Comparison of ENCODE assay signal across 11 cellular contexts in the genomic region with DNA sequence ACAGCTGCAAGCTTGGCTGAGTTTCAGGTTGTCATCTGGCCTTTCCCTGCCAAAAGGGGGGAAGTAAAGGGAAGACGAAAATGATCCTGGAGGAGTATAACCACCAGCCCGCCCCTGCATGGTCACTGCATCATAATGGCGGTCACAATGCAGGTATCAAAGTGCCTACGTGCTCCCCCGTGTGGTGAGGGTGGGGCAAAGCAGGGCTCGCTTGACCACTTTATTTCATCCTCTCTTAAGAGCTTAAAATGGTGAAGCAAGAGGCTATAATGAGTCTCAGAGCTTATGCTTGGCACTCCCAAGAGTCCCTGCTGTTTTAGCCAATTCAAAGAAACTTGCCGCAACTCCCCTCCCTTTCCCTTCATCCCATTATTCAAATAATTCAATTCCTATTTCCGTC.
DNase-seq lines count a peak whose midpoint lies in the region; ATAC-seq and TF ChIP-seq lines count a peak whose summit lies in the region.
"Had no signal": no experiment of that assay in that cellular context is flagged by ENCODE, and none has a peak within 500 bp of the region (broad histone marks: within the 10 kb centered on the region; RNA-seq: fewer than 3 reads in every experiment).

No MANE protein-coding gene starts in this region.

- CTCF ChIA-PET in activated CD4-positive, alpha-beta memory T cell treated with anti-CD3 and anti-CD28 coated beads, Interleukin-2, amount 10 ng/mL, durations not matched to agents 7 days and 5 days (lab: Charles Lee), result interaction anchor here (0.8 kb wide), 1 partner anchor 26 kb away, joined by 3 read pairs; no protein-coding TSS in a partner anchor

- H3K27ac ChIP-seq in OCI-LY1 (ENCODE audit: low read depth, low read length, poor library complexity, severe bottlenecking), result no peak overlapping the region

- no peak overlapping the region for H3K27ac Mint-ChIP-seq in activated CD4-positive, alpha-beta memory T cell treated with anti-CD3 and anti-CD28 coated beads, Interleukin-2, amount 10 ng/mL, durations not matched to agents 7 days and 5 days
- H3K27ac Mint-ChIP-seq in stimulated activated memory B cell treated with anti-CD40 and anti-IgM and Interleukin-4, amounts not matched to agents 10 μg/mL and 1 μg/mL and 100 μg/mL, for 72 hours, result no peak overlapping the region

- ATAC-seq in GM19023 (IDR thresholded peaks at IDR 0.05; ENCODE audit: unreplicated experiment), result peak; percentile 73
- no peak for ATAC-seq in stimulated activated memory B cell treated with anti-CD40 and anti-IgM and Interleukin-4, amounts not matched to agents 10 μg/mL and 1 μg/mL and 100 μg/mL, for 72 hours

- no peak overlapping the region for H2AFZ ChIP-seq in OCI-LY1 (ENCODE audit: low read length)

- no peaks in the 10 kb centered on the region for H3K9me2 ChIP-seq in OCI-LY1 (ENCODE audit: low read depth, low read length)

- no peak overlapping the region for H3K4me2 ChIP-seq in OCI-LY1 (ENCODE audit: low read length)

- no peaks in the 10 kb centered on the region for H3K9me3 ChIP-seq in BE2C
- no peaks in the 10 kb centered on the region for H3K9me3 ChIP-seq in OCI-LY1 (ENCODE audit: low read length)

- DNase-seq in BE2C, result peak; percentile 53
- no peak for DNase-seq in foreskin fibroblast
- DNase-seq in activated CD4-positive, alpha-beta memory T cell treated with anti-CD3 and anti-CD28 coated beads, Interleukin-2, amount 10 ng/mL, durations not matched to agents 7 days and 5 days, result no peak
- no peak for DNase-seq in amniotic stem cell (lab: John Stamatoyannopoulos, UW)
- no peak for DNase-seq in cerebellar nuclear complex (lab: John Stamatoyannopoulos, UW)
- DNase-seq: hippocampal formation; NCI-H1436; stimulated activated CD4-positive, alpha-beta T cell treated with anti-CD3 and anti-CD28 coated beads, Interleukin-4, amount 100 ng/mL, for 4 hours had no signal

- no peaks in the 10 kb centered on the region for H3K36me3 Mint-ChIP-seq in activated CD4-positive, alpha-beta memory T cell treated with anti-CD3 and anti-CD28 coated beads, Interleukin-2, amount 10 ng/mL, durations not matched to agents 7 days and 5 days (ENCODE audit: low read depth)
- no peaks in the 10 kb centered on the region for H3K36me3 Mint-ChIP-seq in stimulated activated memory B cell treated with anti-CD40 and anti-IgM and Interleukin-4, amounts not matched to agents 10 μg/mL and 1 μg/mL and 100 μg/mL, for 72 hours

- no peak overlapping the region for H3K4me3 Mint-ChIP-seq in activated CD4-positive, alpha-beta memory T cell treated with anti-CD3 and anti-CD28 coated beads, Interleukin-2, amount 10 ng/mL, durations not matched to agents 7 days and 5 days
- H3K4me3 Mint-ChIP-seq in stimulated activated memory B cell treated with anti-CD40 and anti-IgM and Interleukin-4, amounts not matched to agents 10 μg/mL and 1 μg/mL and 100 μg/mL, for 72 hours, result no peak overlapping the region

- no peak overlapping the region for H3K9ac ChIP-seq in OCI-LY1 (ENCODE audit: low read length)

- H3K36me3 ChIP-seq in BE2C (no peaks in the 10 kb centered on the region), OCI-LY1 (ENCODE audit: insufficient read depth, low read length) (no peaks in the 10 kb centered on the region)

- no peaks in the 10 kb centered on the region for H3K27me3 Mint-ChIP-seq in activated CD4-positive, alpha-beta memory T cell treated with anti-CD3 and anti-CD28 coated beads, Interleukin-2, amount 10 ng/mL, durations not matched to agents 7 days and 5 days
- no peaks in the 10 kb centered on the region for H3K27me3 Mint-ChIP-seq in stimulated activated memory B cell treated with anti-CD40 and anti-IgM and Interleukin-4, amounts not matched to agents 10 μg/mL and 1 μg/mL and 100 μg/mL, for 72 hours

- H3K4me1 Mint-ChIP-seq in activated CD4-positive, alpha-beta memory T cell treated with anti-CD3 and anti-CD28 coated beads, Interleukin-2, amount 10 ng/mL, durations not matched to agents 7 days and 5 days, result no peaks in the 10 kb centered on the region
- H3K4me1 Mint-ChIP-seq in stimulated activated memory B cell treated with anti-CD40 and anti-IgM and Interleukin-4, amounts not matched to agents 10 μg/mL and 1 μg/mL and 100 μg/mL, for 72 hours, result peaks cover 7% of the 10 kb centered on the region

- no peaks in the 10 kb centered on the region for H4K20me1 ChIP-seq in OCI-LY1 (ENCODE audit: insufficient read depth, low read length)

- TF ChIP-seq CTCF in BE2C (IDR thresholded peaks at IDR 0.05; ENCODE audit: low read depth, low read length) (peak; percentile 62), OCI-LY1 (IDR thresholded peaks at IDR 0.05; ENCODE audit: low read length) (peak; percentile 57), foreskin fibroblast (IDR thresholded peaks at IDR 0.05; ENCODE audit: low read depth, low read length) (peak; percentile 8)

- H3K4me1 ChIP-seq in BE2C (no peaks in the 10 kb centered on the region), OCI-LY1 (ENCODE audit: insufficient read depth, low read length, severe bottlenecking) (peaks cover 12% of the 10 kb centered on the region)

- H3K79me2 ChIP-seq in OCI-LY1 (ENCODE audit: insufficient read depth, low read length), result no peaks in the 10 kb centered on the region

- no peaks in the 10 kb centered on the region for H3F3A ChIP-seq in OCI-LY1 (ENCODE audit: insufficient read depth, low read length)

- H3K27me3 ChIP-seq in BE2C (no peaks in the 10 kb centered on the region), OCI-LY1 (ENCODE audit: insufficient read depth, low read length) (no peaks in the 10 kb centered on the region)

- POLR2A ChIA-PET in activated CD4-positive, alpha-beta memory T cell treated with anti-CD3 and anti-CD28 coated beads, Interleukin-2, amount 10 ng/mL, durations not matched to agents 7 days and 5 days (lab: Charles Lee), result no interaction called here

- no peaks in the 10 kb centered on the region for H3K9me3 Mint-ChIP-seq in activated CD4-positive, alpha-beta memory T cell treated with anti-CD3 and anti-CD28 coated beads, Interleukin-2, amount 10 ng/mL, durations not matched to agents 7 days and 5 days
- no peaks in the 10 kb centered on the region for H3K9me3 Mint-ChIP-seq in stimulated activated memory B cell treated with anti-CD40 and anti-IgM and Interleukin-4, amounts not matched to agents 10 μg/mL and 1 μg/mL and 100 μg/mL, for 72 hours

- no peak overlapping the region for H3K4me3 ChIP-seq in BE2C (ENCODE audit: low read depth, low read length)
- no peak overlapping the region for H3K4me3 ChIP-seq in OCI-LY1 (ENCODE audit: low read depth, low read length, poor library complexity, severe bottlenecking)
- H3K4me3 ChIP-seq in foreskin fibroblast (ENCODE audit: low read depth in 1 of 2, low read length in 2 of 2), result no peak overlapping the region

Comparison
In these comparisons a context has a peak if more than half of its experiments do, and no peak if none do; other contexts are left out.
1. CTCF ChIP-seq: peak in every context shown above with its lines; median percentile 62 in BE2C; 57 in OCI-LY1; 8 in foreskin fibroblast.